In the genomic region with DNA sequence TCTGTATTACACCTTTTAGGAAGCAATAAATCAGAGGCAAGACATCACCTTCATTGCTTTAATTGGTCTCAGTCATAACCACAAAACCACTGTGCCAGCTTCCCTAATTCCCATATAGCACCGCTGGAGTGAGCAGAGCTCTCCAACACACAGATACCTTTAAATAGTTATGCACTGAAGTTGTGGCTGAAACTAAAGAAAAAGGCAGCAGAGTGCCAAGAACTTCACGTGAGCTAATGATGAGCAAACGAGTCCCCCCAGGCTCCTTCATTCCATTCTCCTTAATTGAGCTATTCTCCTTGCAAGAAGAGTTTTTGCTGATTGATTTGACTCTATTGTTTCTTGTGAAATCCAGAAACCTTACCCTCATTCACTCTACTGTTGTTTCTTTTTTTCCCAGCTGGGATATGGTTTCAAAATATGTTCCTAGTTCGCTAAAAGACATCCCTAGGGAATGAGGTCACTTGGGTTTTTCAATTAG, we compare ENCODE assay signal across 9 cellular contexts.
A peak's percentile ranks its signal among the peaks of the same experiment; 100 is the strongest.
DNase-seq lines count a peak whose midpoint lies in the region; TF ChIP-seq lines count a peak whose summit lies in the region.
"Had no signal": no experiment of that assay in that cellular context is flagged by ENCODE, and none has a peak within 500 bp of the region (broad histone marks: within the 10 kb centered on the region; RNA-seq: fewer than 3 reads in every experiment).

No MANE protein-coding gene starts in this region.

- no peak for TF ChIP-seq POLR2A in spleen (IDR thresholded peaks at IDR 0.05)

- no peak for TF ChIP-seq CTCF in foreskin fibroblast (IDR thresholded peaks at IDR 0.05; ENCODE audit: low read depth, low read length)
- TF ChIP-seq CTCF in spleen (IDR thresholded peaks at IDR 0.05 in 8 of 11, conservative IDR thresholded peaks at IDR 0.05 in 3 of 11) = no peak

- no peaks in the 10 kb centered on the region for H3K36me3 ChIP-seq in skeletal muscle tissue (ENCODE audit: control insufficient read depth in 3 of 3, insufficient read depth in 3 of 3, low read length in 3 of 3)
- no peaks in the 10 kb centered on the region for H3K36me3 ChIP-seq in spleen

- H3K4me1 ChIP-seq in skeletal muscle tissue (ENCODE audit: control insufficient read depth in 3 of 3, insufficient read depth in 3 of 3, low read length in 3 of 3) (peaks cover 19 to 20% (median 19%) of the 10 kb centered on the region in 3 donors), spleen (peaks cover 0 to 8% (median 0%) of the 10 kb centered on the region in 6 donors)

- WGBS in spleen, 5 donors = 25 to 46% (median 31%) methylated on average over 4 of the region's 4 CpGs

- H3K9me3 ChIP-seq in skeletal muscle tissue (ENCODE audit: control insufficient read depth in 3 of 3, low read length in 3 of 3) = no peaks in the 10 kb centered on the region
- H3K9me3 ChIP-seq in spleen = no peaks in the 10 kb centered on the region

- H3K27me3 ChIP-seq in skeletal muscle tissue (ENCODE audit: control insufficient read depth in 3 of 3, insufficient read depth in 3 of 3, low read length in 3 of 3) (peaks cover 0 to 2% (median 0%) of the 10 kb centered on the region in 3 donors), spleen (replicated peaks in 1 of 7) (no peaks in the 10 kb centered on the region)

- H3K27ac ChIP-seq in skeletal muscle tissue (ENCODE audit: low read depth, low read length) = peak overlapping the region; percentile 67
- H3K27ac ChIP-seq in spleen = no peak overlapping the region

- peak; percentile 45 for DNase-seq in HS-5 (ENCODE audit: low read depth)
- peak; percentile 11 for DNase-seq in amniotic epithelial cell (ENCODE audit: low read depth)
- DNase-seq in foreskin fibroblast = peak; percentile 74 to 89
- DNase-seq in DMS153 (lab: John Stamatoyannopoulos, UW) = no peak
- no peak for DNase-seq in spleen
- no peak for DNase-seq in T-helper 9 cell
- DNase-seq in 8988T = no peak

- H3K4me3 ChIP-seq in foreskin fibroblast (ENCODE audit: low read depth in 1 of 2, low read length in 2 of 2) (no peak overlapping the region), skeletal muscle tissue (ENCODE audit: low read length in 3 of 3) (peak overlapping the region in 1 of 3 donors; percentile 26), spleen (no peak overlapping the region)
- H3K4me3 ChIP-seq: coronary artery had no signal

- H3K9ac ChIP-seq in skeletal muscle tissue (ENCODE audit: low read depth in 1 of 3, low read length in 3 of 3) = no peak overlapping the region

- intact Hi-C loops in spleen (cut with DNase I; ENCODE audit: low total_unique reads) = no loop called here

Comparison
In these comparisons a context has a peak if more than half of its experiments do, and no peak if none do; other contexts are left out.
1. DNase-seq: peak in HS-5 (single experiment), amniotic epithelial cell (single experiment) and foreskin fibroblast (2 of 2); none in DMS153 (single experiment), spleen (single experiment), T-helper 9 cell (single experiment) and 8988T (single experiment).